9 cellular contexts compared by ENCODE assay signal in the genomic region with DNA sequence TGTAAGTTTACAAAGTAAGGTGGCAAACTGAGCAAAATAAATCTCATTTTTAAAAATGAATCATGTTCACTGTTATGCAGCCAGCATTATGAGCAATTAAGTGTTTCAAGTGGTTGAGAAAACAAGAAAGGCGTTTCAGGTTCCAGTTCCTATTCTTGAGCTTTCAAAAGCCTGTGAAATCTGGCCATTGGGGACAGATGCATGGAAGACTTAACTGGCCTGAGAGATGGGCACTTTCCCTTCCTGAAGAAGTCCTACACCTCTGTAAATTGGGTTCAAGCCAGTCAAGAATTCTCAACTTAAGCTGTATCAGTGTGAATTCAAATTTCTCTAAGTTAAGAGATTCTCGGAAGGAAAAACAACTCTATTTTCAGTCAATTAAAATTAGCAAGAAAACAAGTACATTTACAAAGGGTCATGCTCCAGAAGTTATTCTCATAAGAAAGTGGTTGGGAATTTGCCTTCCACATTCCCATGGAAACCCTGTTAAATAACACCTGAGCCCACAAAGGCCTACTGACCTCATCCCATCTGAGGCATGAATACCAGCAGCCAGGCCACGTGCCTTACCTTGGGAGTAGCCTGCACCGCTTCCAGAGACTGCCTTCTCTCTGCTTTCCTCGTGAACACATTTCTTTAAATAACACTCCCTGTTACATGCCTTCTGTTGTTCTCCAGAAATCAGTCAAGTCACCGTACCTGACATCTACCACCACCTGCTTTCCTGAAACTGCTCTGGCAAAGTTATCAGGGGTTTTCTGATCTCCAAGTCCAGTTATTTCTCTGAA.
DNase-seq lines count a peak whose midpoint lies in the region; ATAC-seq lines count a peak whose summit lies in the region.
"Had no signal": no experiment of that assay in that cellular context is flagged by ENCODE, and none has a peak within 500 bp of the region (broad histone marks: within the 10 kb centered on the region; RNA-seq: fewer than 3 reads in every experiment).

No MANE protein-coding gene starts in this region.

- peak; percentile 70 for ATAC-seq in HG02763 (IDR thresholded peaks at IDR 0.05; ENCODE audit: unreplicated experiment)
- no peak for ATAC-seq in HG02970 (IDR thresholded peaks at IDR 0.05; ENCODE audit: low FRiP score, unreplicated experiment)
- ATAC-seq: A549 had no signal

- DNase-seq in NCI-H748 (lab: John Stamatoyannopoulos, UW; ENCODE audit: unreplicated experiment) (peak; percentile 55), NCI-H748 treated with DMSO at 0.1 percent for 48 hours (lab: John Stamatoyannopoulos, UW) (no peak), NCI-H2196 treated with DMSO at 0.1 percent for 48 hours (lab: John Stamatoyannopoulos, UW; ENCODE audit: unreplicated experiment) (peak; percentile 35), left kidney (ENCODE audit: low read depth, low spot score) (peak; percentile 90)
- no peak for DNase-seq in activated effector memory CD4-positive, alpha-beta T cell treated with anti-CD3 and anti-CD28 coated beads, Interleukin-2, amount 50 U/mL, for 16 hours
- no peak for DNase-seq in central memory CD4-positive, alpha-beta T cell

Comparison
In these comparisons a context has a peak if more than half of its experiments do, and no peak if none do; other contexts are left out.
1. DNase-seq: peak in NCI-H748 (single experiment), NCI-H2196 treated with DMSO at 0.1 percent for 48 hours (single experiment) and left kidney (single experiment); none in NCI-H748 treated with DMSO at 0.1 percent for 48 hours (single experiment), activated effector memory CD4-positive, alpha-beta T cell treated with anti-CD3 and anti-CD28 coated beads, Interleukin-2, amount 50 U/mL, for 16 hours (single experiment) and central memory CD4-positive, alpha-beta T cell (single experiment).